In the genomic region with DNA sequence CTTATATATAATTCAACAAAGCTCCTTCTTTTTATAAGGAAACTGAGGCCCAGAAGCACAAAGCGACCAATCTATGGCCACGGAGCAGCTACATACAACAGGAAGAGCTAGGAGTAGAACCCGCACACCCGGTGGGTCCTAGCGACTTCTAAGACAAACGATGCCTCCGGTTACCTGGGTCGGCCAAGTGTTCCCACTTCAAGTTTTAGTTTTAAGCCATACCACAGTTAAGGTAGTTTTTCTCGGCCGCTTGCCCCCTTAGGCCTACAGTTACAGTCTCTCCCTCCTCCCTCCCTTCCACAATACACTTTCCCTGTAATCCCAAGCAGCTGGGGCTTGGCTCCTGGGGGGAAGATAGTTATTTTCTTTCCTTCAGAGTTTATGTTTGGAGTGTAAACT, we compare ENCODE assay signal across 8 cellular contexts. TPM values are rescaled to one million over a fixed set of nuclear protein-coding genes. Genes with fewer than 3 reads are reported as not detected.
A peak's percentile ranks its signal among the peaks of the same experiment; 100 is the strongest.
DNase-seq lines count a peak whose midpoint lies in the region; ATAC-seq and TF ChIP-seq lines count a peak whose summit lies in the region.

No MANE protein-coding gene starts in this region.

- no peak for TF ChIP-seq CTCF in Peyer's patch (IDR thresholded peaks at IDR 0.05)
- no peak for TF ChIP-seq CTCF in lung (IDR thresholded peaks at IDR 0.05; ENCODE audit: control extremely low read depth, extremely low read depth)
- TF ChIP-seq CTCF in testis (IDR thresholded peaks at IDR 0.05) = no peak

- peak; percentile 26 for DNase-seq in DMS79 treated with DMSO at 0.1 percent for 48 hours (lab: John Stamatoyannopoulos, UW)
- no peak for DNase-seq in DMS79 (lab: John Stamatoyannopoulos, UW)
- DNase-seq in Peyer's patch = peak in 2 of 3 donors; percentile 18 to 47
- DNase-seq in lung (ENCODE audit: low spot score) = no peak
- peak; percentile 58 for DNase-seq in testis
- DNase-seq in AML-193 (lab: John Stamatoyannopoulos, UW) = no peak

- H3K27ac ChIP-seq in Peyer's patch (peak overlapping the region; percentile 74 to 88 (median 78)), cingulate gyrus (ENCODE audit: low read depth, low read length) (peak overlapping the region; percentile 87), lung (ENCODE audit: low read depth in 1 of 2, low read length in 1 of 2) (peak overlapping the region; percentile 68 to 78), testis (peak overlapping the region; percentile 90 to 95)

- H3K9me3 ChIP-seq in Peyer's patch (no peaks in the 10 kb centered on the region), lung (ENCODE audit: control insufficient read depth in 2 of 2, insufficient read depth in 1 of 2, low read length in 1 of 2) (no peaks in the 10 kb centered on the region), testis (no peaks in the 10 kb centered on the region)

- 0 to 1% methylated on average over 10 of the region's 10 CpGs for WGBS in lung, 2 donors
- WGBS in testis, 2 donors = 0% methylated on average over 10 of the region's 10 CpGs

- no peak for TF ChIP-seq POLR2A in Peyer's patch (IDR thresholded peaks at IDR 0.05)
- no peak for TF ChIP-seq POLR2A in testis (IDR thresholded peaks at IDR 0.05)

- H3K4me3 ChIP-seq in Peyer's patch = peak overlapping the region; percentile 65 to 86 (median 76)
- peak overlapping the region; percentile 98 for H3K4me3 ChIP-seq in lung
- peak overlapping the region; percentile 72 to 96 for H3K4me3 ChIP-seq in testis

- intact Hi-C loops in testis (cut with DNase I; ENCODE audit: low total_unique reads) = no loop called here

- ATAC-seq in HG02759 (IDR thresholded peaks at IDR 0.05; ENCODE audit: unreplicated experiment) = peak; percentile 13
- peak; percentile 21 for ATAC-seq in lung (ENCODE audit: insufficient read depth, low FRiP score)

- H3K27me3 ChIP-seq in Peyer's patch (no peaks in the 10 kb centered on the region), lung (ENCODE audit: control insufficient read depth, insufficient read depth) (no peaks in the 10 kb centered on the region), testis (no peaks in the 10 kb centered on the region)

- H3K36me3 ChIP-seq in Peyer's patch (peaks cover 0 to 9% (median 0%) of the 10 kb centered on the region in 3 donors), lung (ENCODE audit: control insufficient read depth in 2 of 2, insufficient read depth in 2 of 2, low read length in 2 of 2) (peaks cover 0 to 4% of the 10 kb centered on the region in 2 donors), testis (ENCODE audit: low read depth, missing control alignments) (no peaks in the 10 kb centered on the region)

- peaks cover 0 to 41% (median 5%) of the 10 kb centered on the region in 4 donors for H3K4me1 ChIP-seq in Peyer's patch
- peaks cover 8 to 20% of the 10 kb centered on the region in 2 donors for H3K4me1 ChIP-seq in lung (ENCODE audit: control insufficient read depth in 2 of 2, insufficient read depth in 2 of 2, low read length in 2 of 2)
- peaks cover 19% of the 10 kb centered on the region for H3K4me1 ChIP-seq in testis

RNA-seq across cellular contexts. Expression of a gene that starts 0.5 kb away (rescaled TPM):
- total RNA-seq in Peyer's patch = 1 to 10 TPM; 5.8 to 7.0 (median 6.6) TPM
- total RNA-seq in lung = 10 to 100 TPM; 16.2 to 17.0 TPM
- polyA plus RNA-seq in lung = 10 to 100 TPM; 10.8 to 16.1 TPM
- 10 to 100 TPM in 1 of 2 donors, 1 to 10 TPM in 1; 9.0 to 10.4 TPM for total RNA-seq in testis
- 3.4 TPM for polyA plus RNA-seq in testis (ENCODE audit: insufficient read depth, low read depth, low replicate concordance)

RNA-seq across cellular contexts. Expression of a gene that starts 0.8 kb away (rescaled TPM):
- total RNA-seq in Peyer's patch (10 to 100 TPM; 10.9 to 24.8 (median 13.6) TPM), lung (10 to 100 TPM; 17.1 to 21.2 TPM), testis (10 to 100 TPM; 17.5 to 22.9 TPM)
- polyA plus RNA-seq in lung (10 to 100 TPM; 12.0 to 16.3 TPM), testis (ENCODE audit: insufficient read depth, low read depth, low replicate concordance) (12.4 TPM)

Comparison
In these comparisons a context has a peak if more than half of its experiments do, and no peak if none do; other contexts are left out.
1. DNase-seq: peak in DMS79 treated with DMSO at 0.1 percent for 48 hours (single experiment), Peyer's patch (2 of 3) and testis (single experiment); none in DMS79 (single experiment), lung (single experiment) and AML-193 (0 of 2).
2. Peak in every context shown above with its lines, with median percentiles within 50 percentile points of each other: H3K27ac ChIP-seq and H3K4me3 ChIP-seq.